Comparison of ENCODE assay signal across 29 cellular contexts in genomic region chr20:36998652-36999051, GRCh38. TPM values are rescaled to one million over a fixed set of nuclear protein-coding genes. Genes with fewer than 3 reads are reported as not detected.
A peak's percentile ranks its signal among the peaks of the same experiment; 100 is the strongest.
DNase-seq lines count a peak whose midpoint lies in the region; ATAC-seq, FAIRE-seq and TF ChIP-seq lines count a peak whose summit lies in the region.
"Had no signal": no experiment of that assay in that cellular context is flagged by ENCODE, and none has a peak within 500 bp of the region (broad histone marks: within the 10 kb centered on the region; RNA-seq: fewer than 3 reads in every experiment).

No MANE protein-coding gene starts in this region.

- peaks cover 11% of the 10 kb centered on the region for H3K9me3 Mint-ChIP-seq in activated naive CD4-positive, alpha-beta T cell treated with anti-CD3 and anti-CD28 coated beads, Interleukin-2, amount 10 ng/mL, durations not matched to agents 7 days and 5 days
- peaks cover 0 to 12% of the 10 kb centered on the region in 2 donors for H3K9me3 Mint-ChIP-seq in activated naive CD4-positive, alpha-beta T cell treated with anti-CD3 and anti-CD28 coated beads, Interleukin-2, amount 50 U/mL, for 72 hours
- H3K9me3 Mint-ChIP-seq in activated CD8-positive, alpha-beta T cell treated with anti-CD3 and anti-CD28 coated beads, Interleukin-2, amount 10 ng/mL, durations not matched to agents 7 days and 5 days (ENCODE audit: insufficient read depth) = peaks cover 6% of the 10 kb centered on the region
- H3K9me3 Mint-ChIP-seq in glutamatergic neuron (ENCODE audit: unreplicated experiment) = peaks cover 2% of the 10 kb centered on the region
- H3K9me3 Mint-ChIP-seq: stimulated activated effector memory CD8-positive, alpha-beta T cell treated with anti-CD3 and anti-CD28 coated beads, Interleukin-12 subunit alpha, Interleukin-12 subunit beta, amount 100 ng/mL, for 72 hours had no signal

- no peak for DNase-seq in activated naive CD4-positive, alpha-beta T cell treated with anti-CD3 and anti-CD28 coated beads, Interleukin-2, amount 10 ng/mL, durations not matched to agents 7 days and 5 days
- no peak for DNase-seq in activated naive CD4-positive, alpha-beta T cell treated with anti-CD3 and anti-CD28 coated beads, Interleukin-2, amount 50 U/mL, for 72 hours (ENCODE audit: low spot score in 2 of 2)
- no peak for DNase-seq in HTR-8/SVneo (ENCODE audit: insufficient read length, low spot score)
- no peak for DNase-seq in activated CD8-positive, alpha-beta T cell treated with anti-CD3 and anti-CD28 coated beads, Interleukin-2, amount 10 ng/mL, durations not matched to agents 7 days and 5 days
- no peak for DNase-seq in glutamatergic neuron
- no peak for DNase-seq in colonic mucosa
- no peak for DNase-seq in breast epithelium (ENCODE audit: low spot score in 2 of 2)
- DNase-seq: activated T-cell treated with anti-CD3 and anti-CD28 coated beads, Interleukin-2, amount 50 U/mL, for 4 hours; cortex of kidney; endodermal cell; head of caudate nucleus; left lung; mesenchymal stem cell; NCI-H146; NCI-H226; NCI-H69; ovary; retina; Right ventricle myocardium superior; substantia nigra; T1000; trophoblast cell; WERI-Rb-1 had no signal

- H3K9me3 ChIP-seq in colonic mucosa (no peaks in the 10 kb centered on the region), breast epithelium (no peaks in the 10 kb centered on the region)
- H3K9me3 ChIP-seq: left lung, ovary had no signal

- no peak for TF ChIP-seq POLR2A in breast epithelium (IDR thresholded peaks at IDR 0.05)

- no peak overlapping the region for H3K4me3 Mint-ChIP-seq in activated naive CD4-positive, alpha-beta T cell treated with anti-CD3 and anti-CD28 coated beads, Interleukin-2, amount 10 ng/mL, durations not matched to agents 7 days and 5 days
- H3K4me3 Mint-ChIP-seq in activated CD8-positive, alpha-beta T cell treated with anti-CD3 and anti-CD28 coated beads, Interleukin-2, amount 10 ng/mL, durations not matched to agents 7 days and 5 days = no peak overlapping the region
- no peak overlapping the region for H3K4me3 Mint-ChIP-seq in glutamatergic neuron (ENCODE audit: unreplicated experiment)
- H3K4me3 Mint-ChIP-seq: activated T-cell treated with anti-CD3 and anti-CD28 coated beads, Interleukin-2, amount 50 U/mL, for 4 hours; endodermal cell; neural crest cell; stimulated activated effector memory CD8-positive, alpha-beta T cell treated with anti-CD3 and anti-CD28 coated beads, Interleukin-12 subunit alpha, Interleukin-12 subunit beta, amount 100 ng/mL, for 72 hours had no signal

- H3K36me3 ChIP-seq in colonic mucosa (no peaks in the 10 kb centered on the region), breast epithelium (no peaks in the 10 kb centered on the region)
- H3K36me3 ChIP-seq: ovary had no signal

- H3K27me3 ChIP-seq in colonic mucosa (no peaks in the 10 kb centered on the region), breast epithelium (no peaks in the 10 kb centered on the region)
- H3K27me3 ChIP-seq: BLaER1 treated with 17β-estradiol and CSF1 and Interleukin-3, amounts not matched to agents 10 nM and 100 nM; left lung; ovary had no signal

- H3K4me1 ChIP-seq in colonic mucosa (no peaks in the 10 kb centered on the region), breast epithelium (no peaks in the 10 kb centered on the region)
- H3K4me1 ChIP-seq: left lung had no signal

- H3K4me3 ChIP-seq in colonic mucosa = no peak overlapping the region
- H3K4me3 ChIP-seq in breast epithelium = no peak overlapping the region
- H3K4me3 ChIP-seq: BLaER1 treated with 17β-estradiol and CSF1 and Interleukin-3, amounts not matched to agents 10 nM and 100 nM; left lung; ovary had no signal

- CTCF ChIA-PET in activated naive CD4-positive, alpha-beta T cell treated with anti-CD3 and anti-CD28 coated beads, Interleukin-2, amount 10 ng/mL, durations not matched to agents 7 days and 5 days (lab: Charles Lee) = interaction anchor here (0.6 to 1.2 kb wide), 2 partner anchors 9 to 19 kb away, joined by 3 to 5 read pairs; no protein-coding TSS in a partner anchor
- CTCF ChIA-PET in activated CD8-positive, alpha-beta T cell treated with anti-CD3 and anti-CD28 coated beads, Interleukin-2, amount 10 ng/mL, durations not matched to agents 7 days and 5 days (lab: Charles Lee) = no interaction called here

- peak overlapping the region; percentile 87 for H3K27ac Mint-ChIP-seq in activated naive CD4-positive, alpha-beta T cell treated with anti-CD3 and anti-CD28 coated beads, Interleukin-2, amount 10 ng/mL, durations not matched to agents 7 days and 5 days
- peak overlapping the region in 1 of 2 donors; percentile 41 for H3K27ac Mint-ChIP-seq in activated naive CD4-positive, alpha-beta T cell treated with anti-CD3 and anti-CD28 coated beads, Interleukin-2, amount 50 U/mL, for 72 hours
- peak overlapping the region; percentile 63 for H3K27ac Mint-ChIP-seq in activated CD8-positive, alpha-beta T cell treated with anti-CD3 and anti-CD28 coated beads, Interleukin-2, amount 10 ng/mL, durations not matched to agents 7 days and 5 days
- peak overlapping the region; percentile 12 for H3K27ac Mint-ChIP-seq in glutamatergic neuron (ENCODE audit: unreplicated experiment)
- H3K27ac Mint-ChIP-seq: endodermal cell; stimulated activated effector memory CD8-positive, alpha-beta T cell treated with anti-CD3 and anti-CD28 coated beads, Interleukin-12 subunit alpha, Interleukin-12 subunit beta, amount 100 ng/mL, for 72 hours had no signal

- intact Hi-C loops in colonic mucosa (cut with DNase I) = no loop called here
- intact Hi-C loops in breast epithelium (cut with DNase I; ENCODE audit: low total_unique reads) = no loop called here

- peaks cover 66% of the 10 kb centered on the region for H3K36me3 Mint-ChIP-seq in activated naive CD4-positive, alpha-beta T cell treated with anti-CD3 and anti-CD28 coated beads, Interleukin-2, amount 10 ng/mL, durations not matched to agents 7 days and 5 days
- H3K36me3 Mint-ChIP-seq in activated naive CD4-positive, alpha-beta T cell treated with anti-CD3 and anti-CD28 coated beads, Interleukin-2, amount 50 U/mL, for 72 hours = peaks cover 27 to 57% of the 10 kb centered on the region in 2 donors
- peaks cover 66% of the 10 kb centered on the region for H3K36me3 Mint-ChIP-seq in activated CD8-positive, alpha-beta T cell treated with anti-CD3 and anti-CD28 coated beads, Interleukin-2, amount 10 ng/mL, durations not matched to agents 7 days and 5 days (ENCODE audit: low read depth)
- peaks cover 17% of the 10 kb centered on the region for H3K36me3 Mint-ChIP-seq in glutamatergic neuron (ENCODE audit: unreplicated experiment)

- H3K9ac ChIP-seq in colonic mucosa (ENCODE audit: low read depth in 2 of 2, low read length in 2 of 2) = no peak overlapping the region
- H3K9ac ChIP-seq: BLaER1 treated with 17β-estradiol and CSF1 and Interleukin-3, amounts not matched to agents 10 nM and 100 nM had no signal

- TF ChIP-seq CTCF in glutamatergic neuron (IDR thresholded peaks at IDR 0.05; ENCODE audit: partially characterized antibody, unreplicated experiment) (no peak), colonic mucosa (IDR thresholded peaks at IDR 0.05) (no peak), breast epithelium (IDR thresholded peaks at IDR 0.05) (no peak)

- no peak for ATAC-seq in activated naive CD4-positive, alpha-beta T cell treated with anti-CD3 and anti-CD28 coated beads, Interleukin-2, amount 50 U/mL, for 72 hours
- no peak for ATAC-seq in activated CD8-positive, alpha-beta T cell treated with anti-CD3 and anti-CD28 coated beads, Interleukin-2, amount 10 ng/mL, durations not matched to agents 7 days and 5 days
- ATAC-seq: activated T-cell treated with anti-CD3 and anti-CD28 coated beads, Interleukin-2, amount 50 U/mL, for 4 hours; esophagus mucosa; left lung; stimulated activated effector memory CD8-positive, alpha-beta T cell treated with anti-CD3 and anti-CD28 coated beads, Interleukin-12 subunit alpha, Interleukin-12 subunit beta, amount 100 ng/mL, for 72 hours had no signal

- H3K27ac ChIP-seq in colonic mucosa = no peak overlapping the region
- no peak overlapping the region for H3K27ac ChIP-seq in breast epithelium
- H3K27ac ChIP-seq: BLaER1 treated with 17β-estradiol and CSF1 and Interleukin-3, amounts not matched to agents 10 nM and 100 nM; left lung; ovary; WERI-Rb-1 had no signal

- peaks cover 22% of the 10 kb centered on the region for H3K4me1 Mint-ChIP-seq in activated naive CD4-positive, alpha-beta T cell treated with anti-CD3 and anti-CD28 coated beads, Interleukin-2, amount 10 ng/mL, durations not matched to agents 7 days and 5 days
- peaks cover 8% of the 10 kb centered on the region for H3K4me1 Mint-ChIP-seq in activated CD8-positive, alpha-beta T cell treated with anti-CD3 and anti-CD28 coated beads, Interleukin-2, amount 10 ng/mL, durations not matched to agents 7 days and 5 days (ENCODE audit: low read depth)
- H3K4me1 Mint-ChIP-seq in glutamatergic neuron (ENCODE audit: low read depth, unreplicated experiment) = no peaks in the 10 kb centered on the region
- H3K4me1 Mint-ChIP-seq: endodermal cell; neural crest cell; stimulated activated effector memory CD8-positive, alpha-beta T cell treated with anti-CD3 and anti-CD28 coated beads, Interleukin-12 subunit alpha, Interleukin-12 subunit beta, amount 100 ng/mL, for 72 hours had no signal

- no peaks in the 10 kb centered on the region for H3K27me3 Mint-ChIP-seq in activated naive CD4-positive, alpha-beta T cell treated with anti-CD3 and anti-CD28 coated beads, Interleukin-2, amount 10 ng/mL, durations not matched to agents 7 days and 5 days
- no peaks in the 10 kb centered on the region for H3K27me3 Mint-ChIP-seq in activated CD8-positive, alpha-beta T cell treated with anti-CD3 and anti-CD28 coated beads, Interleukin-2, amount 10 ng/mL, durations not matched to agents 7 days and 5 days (ENCODE audit: low read depth)
- H3K27me3 Mint-ChIP-seq in glutamatergic neuron (ENCODE audit: unreplicated experiment) = no peaks in the 10 kb centered on the region

- peak; percentile 62 for FAIRE-seq in HTR-8/SVneo (lab: Jason Lieb, UNC)
- FAIRE-seq: astrocyte, islet of Langerhans had no signal

- POLR2A ChIA-PET in activated CD8-positive, alpha-beta T cell treated with anti-CD3 and anti-CD28 coated beads, Interleukin-2, amount 10 ng/mL, durations not matched to agents 7 days and 5 days (lab: Charles Lee) = no interaction called here

RNA-seq across cellular contexts. Expression of gene SAMHD1, which starts 47.1 kb away (rescaled TPM):
- 10 to 100 TPM; 50.2 to 56.3 TPM for total RNA-seq in activated naive CD4-positive, alpha-beta T cell treated with anti-CD3 and anti-CD28 coated beads, Interleukin-2, amount 50 U/mL, for 72 hours
- total RNA-seq in activated CD8-positive, alpha-beta T cell treated with anti-CD3 and anti-CD28 coated beads, Interleukin-2, amount 10 ng/mL, durations not matched to agents 7 days and 5 days = 100 to 1,000 TPM; 318 to 346 TPM
- total RNA-seq in glutamatergic neuron (ENCODE audit: unreplicated experiment) (30.8 TPM), colonic mucosa (10 to 100 TPM; 24.0 to 35.6 TPM), breast epithelium (100 to 1,000 TPM; 146 to 380 (median 311) TPM)
